In genomic region chr7:149772236-149772820, GRCh38 we compare ENCODE assay signal across 8 cellular contexts. TPM values are rescaled to one million over a fixed set of nuclear protein-coding genes. Genes with fewer than 3 reads are reported as not detected.
DNase-seq lines count a peak whose midpoint lies in the region; ATAC-seq and TF ChIP-seq lines count a peak whose summit lies in the region.

No MANE protein-coding gene starts in this region.

- H3K27me3 ChIP-seq in fibroblast of lung (ENCODE audit: control insufficient read depth, insufficient read depth, low read length) = peaks cover 10% of the 10 kb centered on the region
- H3K27me3 ChIP-seq in neuronal stem cell (ENCODE audit: control insufficient read depth in 3 of 3, insufficient read depth in 3 of 3, low read depth in 1 of 3, low read length in 3 of 3) = peaks cover 0 to 24% (median 0%) of the 10 kb centered on the region in 3 experiments

- peak overlapping the region; percentile 94 for H3K14ac ChIP-seq in neuronal stem cell (ENCODE audit: low read length)

- H4K20me1 ChIP-seq in fibroblast of lung (ENCODE audit: control insufficient read depth, extremely low read depth, insufficient read depth, low read length) = no peaks in the 10 kb centered on the region

- H3K4me1 ChIP-seq in fibroblast of lung (ENCODE audit: control insufficient read depth, extremely low read depth, insufficient read depth, low read length) = no peaks in the 10 kb centered on the region
- peaks cover 14 to 39% of the 10 kb centered on the region in 2 donors for H3K4me1 ChIP-seq in neuronal stem cell (ENCODE audit: control insufficient read depth in 2 of 2, insufficient read depth in 1 of 2, low read depth in 1 of 2, low read length in 2 of 2)

- H4K91ac ChIP-seq in neuronal stem cell (ENCODE audit: low read depth, low read length, poor library complexity) = no peak overlapping the region

- DNase-seq in NCI-H82 (lab: John Stamatoyannopoulos, UW) (peak; percentile 31), NCI-H82 treated with DMSO at 0.1 percent for 48 hours (lab: John Stamatoyannopoulos, UW; ENCODE audit: unreplicated experiment) (no peak), SK-N-MC (ENCODE audit: low read depth, low spot score) (no peak), fibroblast of lung (ENCODE audit: low read depth in 2 of 2) (no peak), neuronal stem cell (ENCODE audit: low spot score) (peak; percentile 56), middle frontal gyrus (ENCODE audit: extremely low spot score, low spot score) (no peak), NCI-H446 (lab: John Stamatoyannopoulos, UW) (no peak)

- H3K36me3 ChIP-seq in SK-N-MC (ENCODE audit: insufficient read depth, low read length) (peaks cover 9% of the 10 kb centered on the region; the same call in 1 of the 2 replicates), fibroblast of lung (ENCODE audit: control insufficient read depth, insufficient read depth, low read length) (no peaks in the 10 kb centered on the region), neuronal stem cell (replicated peaks in 1 of 2; ENCODE audit: control insufficient read depth in 2 of 2, insufficient read depth in 2 of 2, low read length in 2 of 2) (peaks cover 2 to 11% of the 10 kb centered on the region in 2 donors)

- peak overlapping the region; percentile 62 for H3K27ac ChIP-seq in SK-N-MC
- no peak overlapping the region for H3K27ac ChIP-seq in fibroblast of lung (ENCODE audit: insufficient read depth, low read length)
- peak overlapping the region; percentile 96 for H3K27ac ChIP-seq in neuronal stem cell (replicated peaks; ENCODE audit: low read length)

- WGBS in neuronal stem cell (ENCODE audit: extremely low coverage in 2 of 2, insufficient read length in 2 of 2, insufficient replicate concordance in 1 of 2), 2 donors = no CpG with 5 or more reads among the region's 40 CpGs

- H3K9me3 ChIP-seq in SK-N-MC (ENCODE audit: low read depth, low read length) = no peaks in the 10 kb centered on the region
- no peaks in the 10 kb centered on the region for H3K9me3 ChIP-seq in fibroblast of lung (ENCODE audit: control insufficient read depth, insufficient read depth, low read depth, low read length)
- peaks cover 0 to 2% of the 10 kb centered on the region in 2 donors for H3K9me3 ChIP-seq in neuronal stem cell (replicated peaks in 1 of 2; ENCODE audit: control insufficient read depth in 2 of 2, insufficient read depth in 1 of 2, low read depth in 1 of 2, low read length in 2 of 2)

- H3K18ac ChIP-seq in neuronal stem cell (ENCODE audit: low read length) = peak overlapping the region; percentile 99

- H2AFZ ChIP-seq in fibroblast of lung (ENCODE audit: low read length) (no peak overlapping the region), neuronal stem cell (ENCODE audit: low read length) (peak overlapping the region; percentile 87)

- H3K4me3 ChIP-seq in SK-N-MC = peak overlapping the region; percentile 91
- H3K4me3 ChIP-seq in fibroblast of lung (replicated peaks in 1 of 4; ENCODE audit: control extremely low read depth in 1 of 4, insufficient read depth in 1 of 4, low read depth in 3 of 4, low read length in 4 of 4) = peak overlapping the region; percentile 14 to 61 (median 46)
- peak overlapping the region; percentile 57 to 83 for H3K4me3 ChIP-seq in neuronal stem cell (ENCODE audit: low read length in 2 of 2)

- ATAC-seq in HG02852 (IDR thresholded peaks at IDR 0.05; ENCODE audit: unreplicated experiment) = no peak

- H3K4ac ChIP-seq in neuronal stem cell (ENCODE audit: low read length) = no peak overlapping the region

- no peak for TF ChIP-seq CTCF in fibroblast of lung (conservative IDR thresholded peaks at IDR 0.05 in 1 of 2, IDR thresholded peaks at IDR 0.05 in 1 of 2; ENCODE audit: low read depth in 1 of 2, low read length in 2 of 2)

- no peak overlapping the region for H4K8ac ChIP-seq in neuronal stem cell (ENCODE audit: low read depth, low read length)

- peak overlapping the region; percentile 95 for H2AK5ac ChIP-seq in neuronal stem cell (ENCODE audit: low read depth, low read length)

- H2BK15ac ChIP-seq in neuronal stem cell (ENCODE audit: low read length) = peak overlapping the region; percentile 100

- H3K9ac ChIP-seq in SK-N-MC (ENCODE audit: insufficient read length) (peak overlapping the region; percentile 76), fibroblast of lung (ENCODE audit: insufficient read depth, low read length) (no peak overlapping the region), neuronal stem cell (ENCODE audit: low read depth, low read length, poor library complexity) (peak overlapping the region; percentile 86)

- no peaks in the 10 kb centered on the region for H3K79me2 ChIP-seq in fibroblast of lung (ENCODE audit: control insufficient read depth, insufficient read depth, low read length)

- peak overlapping the region; percentile 71 for H3K4me2 ChIP-seq in fibroblast of lung (ENCODE audit: extremely low read depth, insufficient read depth, low read length)
- peak overlapping the region; percentile 97 for H3K4me2 ChIP-seq in neuronal stem cell (ENCODE audit: insufficient read depth, low read length, poor library complexity, severe bottlenecking)

- no peak overlapping the region for H2BK120ac ChIP-seq in neuronal stem cell (ENCODE audit: low read depth, low read length)

- H3K23ac ChIP-seq in neuronal stem cell (ENCODE audit: low read depth, low read length, poor library complexity) = no peak overlapping the region

- no peak overlapping the region for H2BK12ac ChIP-seq in neuronal stem cell (ENCODE audit: low read length)

- H3K79me1 ChIP-seq in neuronal stem cell (ENCODE audit: low read depth, low read length) = no peaks in the 10 kb centered on the region

- H2BK5ac ChIP-seq in neuronal stem cell (ENCODE audit: low read length) = peak overlapping the region; percentile 93

RNA-seq across cellular contexts. Expression of gene ZNF467, which starts 1.1 kb away (rescaled TPM):
- 1.0 and 1.3 TPM in 2 replicates for total RNA-seq in fibroblast of lung
- 0.15 and 0.89 TPM in 2 replicates for polyA plus RNA-seq in fibroblast of lung
- polyA plus RNA-seq in fibroblast of lung (2012) = 0.89 and 3.4 TPM in 2 replicates
- 0.55 TPM in 1 of 2 replicates, not detected in the other for polyA minus RNA-seq in fibroblast of lung (ENCODE audit: low replicate concordance)
- 6.2 TPM for polyA plus RNA-seq in neuronal stem cell (2013, experiment 1 of 2)
- 6.1 TPM for polyA plus RNA-seq in neuronal stem cell (2013, experiment 2 of 2)

Comparison
In these comparisons a context has a peak if more than half of its experiments do, and no peak if none do; other contexts are left out.
1. DNase-seq: peak in NCI-H82 (single experiment) and neuronal stem cell (single experiment); none in NCI-H82 treated with DMSO at 0.1 percent for 48 hours (single experiment), SK-N-MC (single experiment), fibroblast of lung (0 of 2), middle frontal gyrus (single experiment) and NCI-H446 (0 of 2).
2. Peak in every context shown above with its lines, with median percentiles within 50 percentile points of each other: H3K4me3 ChIP-seq.